In the genomic region with DNA sequence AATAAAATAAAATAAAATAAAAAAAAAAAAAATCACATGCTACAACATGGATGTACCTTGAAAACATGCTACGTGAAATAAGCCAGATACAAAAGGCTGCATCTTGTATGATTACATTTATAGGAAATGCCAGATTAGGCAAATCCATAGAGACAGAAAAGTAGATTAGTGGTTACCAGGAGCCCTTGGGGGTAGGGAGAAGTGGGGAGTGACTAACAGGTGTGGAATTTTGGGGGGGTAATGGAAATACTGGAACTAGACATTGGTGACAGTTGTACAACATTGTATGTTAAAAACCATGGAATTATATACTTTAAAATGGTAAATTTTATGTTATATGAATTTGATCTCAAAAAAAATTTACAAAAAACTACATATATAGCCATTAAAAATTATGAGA, we compare ENCODE assay signal across 18 cellular contexts.
"Had no signal": no experiment of that assay in that cellular context is flagged by ENCODE, and none has a peak within 500 bp of the region (broad histone marks: within the 10 kb centered on the region; RNA-seq: fewer than 3 reads in every experiment).

No MANE protein-coding gene starts in this region.

- H3K9ac ChIP-seq: parathyroid adenoma had no signal

- H3K79me2 ChIP-seq: parathyroid adenoma had no signal

- DNase-seq: effector CD8-positive, alpha-beta T cell; foreskin melanocyte; heart right ventricle; kidney; left cardiac atrium; left ventricle myocardium inferior; lower lobe of right lung; occipital lobe; psoas muscle; retina; sigmoid colon; stimulated activated CD4-positive, alpha-beta T cell treated with anti-CD3 and anti-CD28 coated beads, Interleukin-2, amount 100 ng/mL, for 24 hours; stimulated activated naive CD4-positive, alpha-beta T cell; trophoblast cell had no signal

- H3K4me1 ChIP-seq: heart right ventricle, lower lobe of right lung, parathyroid adenoma, psoas muscle had no signal

- ATAC-seq: heart right ventricle; left cardiac atrium; lower lobe of right lung; natural killer cell treated with Interleukin-12 subunit alpha and Interleukin-12 subunit beta and Interleukin-15 and Interleukin-18, amount 100 ng/mL, for 72 hours; psoas muscle had no signal

- H3K9me3 ChIP-seq: lower lobe of right lung, psoas muscle had no signal

- H3K36me3 ChIP-seq: left ventricle myocardium inferior, lower lobe of right lung, sigmoid colon had no signal

- H3K27me3 ChIP-seq: heart right ventricle, sigmoid colon had no signal

- H3K27ac ChIP-seq: coronary artery, heart right ventricle, left ventricle myocardium inferior, lower lobe of right lung, parathyroid adenoma, psoas muscle, sigmoid colon, skin epidermis had no signal

- FAIRE-seq: kidney had no signal

- H3K4me3 ChIP-seq: coronary artery, heart right ventricle, left ventricle myocardium inferior, lower lobe of right lung, psoas muscle, sigmoid colon, skin epidermis had no signal

- H2AFZ ChIP-seq: parathyroid adenoma had no signal
